In genomic region chr15:84761534-84762190, GRCh38 we compare ENCODE assay signal across 10 cellular contexts. TPM values are rescaled to one million over a fixed set of nuclear protein-coding genes. Genes with fewer than 3 reads are reported as not detected.
DNase-seq lines count a peak whose midpoint lies in the region; ATAC-seq and TF ChIP-seq lines count a peak whose summit lies in the region.
"Had no signal": no experiment of that assay in that cellular context is flagged by ENCODE, and none has a peak within 500 bp of the region (broad histone marks: within the 10 kb centered on the region; RNA-seq: fewer than 3 reads in every experiment).

No MANE protein-coding gene starts in this region.

- no peak for TF ChIP-seq POLR2A in adrenal gland (IDR thresholded peaks at IDR 0.05)

- peak; percentile 68 for ATAC-seq in HG03064 (IDR thresholded peaks at IDR 0.05; ENCODE audit: low read depth, unreplicated experiment)

- no peak for TF ChIP-seq CTCF in adrenal gland (IDR thresholded peaks at IDR 0.05)

- H3K27me3 ChIP-seq in adrenal gland = no peaks in the 10 kb centered on the region
- no peaks in the 10 kb centered on the region for H3K27me3 ChIP-seq in thymus (ENCODE audit: control insufficient read depth, insufficient read depth)

- H3K27ac ChIP-seq in adrenal gland (peak overlapping the region in 3 of 5 donors; percentile 25 to 42 (median 32)), thymus (ENCODE audit: low read depth) (peak overlapping the region; percentile 89)

- WGBS in adrenal gland, 4 donors = 20 to 25% (median 25%) methylated on average over 4 of the region's 4 CpGs
- 11% methylated on average over 4 of the region's 4 CpGs for WGBS in thymus

- H3K9me3 ChIP-seq in adrenal gland (replicated peaks in 1 of 3) (no peaks in the 10 kb centered on the region), thymus (ENCODE audit: control insufficient read depth) (no peaks in the 10 kb centered on the region)

- peak; percentile 19 for DNase-seq in stimulated activated CD4-positive, alpha-beta T cell treated with anti-CD3 and anti-CD28 coated beads, Interleukin-15, amount 100 ng/mL, for 24 hours
- no peak for DNase-seq in stimulated activated CD4-positive, alpha-beta T cell treated with anti-CD3 and anti-CD28 coated beads, Interleukin-12 subunit alpha, Interleukin-12 subunit beta, amount 100 ng/mL, for 4 hours
- DNase-seq in adrenal gland = no peak
- no peak for DNase-seq in anterior cingulate cortex (lab: John Stamatoyannopoulos, UW)
- no peak for DNase-seq in OCI-M1 (lab: John Stamatoyannopoulos, UW)
- no peak for DNase-seq in ureter (ENCODE audit: low spot score)
- DNase-seq: activated gamma-delta T cell treated with Interleukin-2 at 50 U/mL for 16 hours; CD8-positive, alpha-beta memory T cell had no signal

- H3K36me3 ChIP-seq in adrenal gland (replicated peaks in 1 of 2) (peaks cover 0 to 6% of the 10 kb centered on the region in 2 donors), thymus (ENCODE audit: control insufficient read depth, insufficient read depth) (peaks cover 17% of the 10 kb centered on the region)

- intact Hi-C loops in adrenal gland (cut with DNase I) = no loop called here

- no peak overlapping the region for H3K4me3 ChIP-seq in adrenal gland
- peak overlapping the region; percentile 10 for H3K4me3 ChIP-seq in thymus (ENCODE audit: low read length)

- peaks cover 29 to 54% of the 10 kb centered on the region in 2 donors for H3K4me1 ChIP-seq in adrenal gland (replicated peaks in 1 of 2)
- peaks cover 21% of the 10 kb centered on the region for H3K4me1 ChIP-seq in thymus (ENCODE audit: control insufficient read depth, insufficient read depth, low read length)

RNA-seq across cellular contexts. Expression of gene ZNF592, which starts 13.3 kb away (rescaled TPM):
- total RNA-seq in adrenal gland = 10 to 100 TPM; 19.8 to 30.3 (median 25.0) TPM
- 10 to 100 TPM in 2 of 3 donors, 1 to 10 TPM in 1; 8.1 to 14.6 (median 13.9) TPM for polyA plus RNA-seq in adrenal gland
- polyA plus RNA-seq in thymus = 9.7 TPM
- 29.0 TPM for total RNA-seq in ureter

RNA-seq across cellular contexts. Expression of gene SEC11A, which starts 45.7 kb away (rescaled TPM):
- total RNA-seq in adrenal gland (100 to 1,000 TPM; 130 to 194 (median 165) TPM), ureter (130 TPM)
- polyA plus RNA-seq in adrenal gland (100 to 1,000 TPM; 156 to 240 (median 169) TPM), thymus (158 TPM)

RNA-seq across cellular contexts. Expression of gene ALPK3, which starts 55.5 kb away (rescaled TPM):
- total RNA-seq in adrenal gland (10 to 100 TPM in 7 of 8 donors, 1 to 10 TPM in 1; 5.8 to 39.3 (median 15.9) TPM), ureter (9.7 TPM)
- polyA plus RNA-seq in adrenal gland (10 to 100 TPM; 10.4 to 18.2 (median 15.4) TPM), thymus (1.3 TPM)
